13 cellular contexts compared by ENCODE assay signal in the genomic region with DNA sequence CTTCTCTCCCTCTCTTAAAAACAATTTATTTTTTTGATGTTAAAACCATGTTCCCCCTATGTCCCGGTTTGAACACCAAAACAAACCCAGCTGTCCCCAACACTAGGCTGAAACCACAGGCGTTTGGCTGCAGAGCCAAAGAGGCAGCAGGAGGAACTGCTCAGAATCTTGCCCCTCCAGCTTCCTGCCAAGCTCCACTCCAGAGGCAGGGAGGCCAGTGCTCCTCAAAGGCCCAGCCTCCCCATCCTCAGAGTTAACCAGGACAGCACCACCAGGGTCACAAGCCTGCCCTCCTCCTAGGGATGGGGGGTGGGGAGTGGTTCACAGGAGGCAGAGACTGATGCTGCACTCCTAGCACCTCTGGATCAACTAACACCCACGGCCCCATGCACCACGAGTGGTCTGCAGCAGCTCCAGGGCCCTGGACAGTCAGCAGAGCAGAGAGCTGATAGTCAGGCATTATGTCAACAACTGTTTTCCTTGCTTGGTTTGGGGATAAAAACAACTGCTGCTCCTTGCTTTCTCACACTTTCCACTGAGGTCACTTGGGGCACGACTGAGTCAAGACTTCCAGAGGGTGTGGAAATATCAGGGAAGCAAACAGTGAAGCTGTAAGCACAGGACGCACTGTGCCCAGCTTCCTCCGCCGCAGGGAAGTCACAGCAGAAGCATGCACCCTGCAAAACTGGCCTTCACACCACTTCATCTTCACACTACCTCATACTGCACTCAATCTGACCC.
A peak's percentile ranks its signal among the peaks of the same experiment; 100 is the strongest.
DNase-seq lines count a peak whose midpoint lies in the region; ATAC-seq, FAIRE-seq and TF ChIP-seq lines count a peak whose summit lies in the region.
"Had no signal": no experiment of that assay in that cellular context is flagged by ENCODE, and none has a peak within 500 bp of the region (broad histone marks: within the 10 kb centered on the region; RNA-seq: fewer than 3 reads in every experiment).

No MANE protein-coding gene starts in this region.

- H3K4me1 ChIP-seq in fibroblast of lung (ENCODE audit: control insufficient read depth, extremely low read depth, insufficient read depth, low read length) (peaks cover 3% of the 10 kb centered on the region), mucosa of rectum (ENCODE audit: control insufficient read depth in 2 of 2, insufficient read depth in 2 of 2, low read length in 2 of 2) (peaks cover 2 to 3% of the 10 kb centered on the region in 2 donors)
- H3K4me1 ChIP-seq: pancreas had no signal

- CTCF ChIA-PET in activated CD8-positive, alpha-beta memory T cell treated with anti-CD3 and anti-CD28 coated beads, Interleukin-2, amount 10 ng/mL, durations not matched to agents 7 days and 5 days (lab: Charles Lee): interaction anchor here (0.6 kb wide), 1 partner anchor 20 kb away, joined by 3 read pairs; no protein-coding TSS in a partner anchor

- H3K27me3 ChIP-seq in fibroblast of lung (ENCODE audit: control insufficient read depth, insufficient read depth, low read length): no peaks in the 10 kb centered on the region
- H3K27me3 ChIP-seq in mucosa of rectum (ENCODE audit: control insufficient read depth in 2 of 2, insufficient read depth in 2 of 2, low read length in 2 of 2): no peaks in the 10 kb centered on the region
- H3K27me3 ChIP-seq: pancreas had no signal

- no peak overlapping the region for H3K27ac Mint-ChIP-seq in activated CD8-positive, alpha-beta memory T cell treated with anti-CD3 and anti-CD28 coated beads, Interleukin-2, amount 10 ng/mL, durations not matched to agents 7 days and 5 days

- H3K4me2 ChIP-seq in fibroblast of lung (ENCODE audit: extremely low read depth, insufficient read depth, low read length): peak overlapping the region; percentile 17

- no peaks in the 10 kb centered on the region for H3K9me3 ChIP-seq in fibroblast of lung (ENCODE audit: control insufficient read depth, insufficient read depth, low read depth, low read length)
- H3K9me3 ChIP-seq in mucosa of rectum (ENCODE audit: control insufficient read depth in 2 of 2, low read length in 2 of 2): no peaks in the 10 kb centered on the region
- H3K9me3 ChIP-seq: pancreas had no signal

- H3K9ac ChIP-seq in fibroblast of lung (ENCODE audit: insufficient read depth, low read length) (no peak overlapping the region), mucosa of rectum (ENCODE audit: low read depth in 1 of 2, low read length in 2 of 2) (peak overlapping the region in 1 of 2 donors; percentile 44)

- H2AFZ ChIP-seq in fibroblast of lung (ENCODE audit: low read length): peak overlapping the region; percentile 65

- no peaks in the 10 kb centered on the region for H3K4me1 Mint-ChIP-seq in activated CD8-positive, alpha-beta memory T cell treated with anti-CD3 and anti-CD28 coated beads, Interleukin-2, amount 10 ng/mL, durations not matched to agents 7 days and 5 days

- peak; percentile 78 for DNase-seq in Right ventricle myocardium inferior (ENCODE audit: missing footprints)
- DNase-seq in cardiac septum (ENCODE audit: low spot score): no peak
- peak in 1 of 2 donors; percentile 92 for DNase-seq in fibroblast of lung (ENCODE audit: low read depth in 2 of 2)
- DNase-seq in urothelium cell line (ENCODE audit: low spot score): peak; percentile 33
- DNase-seq in DMS153 (lab: John Stamatoyannopoulos, UW): no peak
- DNase-seq in NCI-H2029 treated with DMSO at 0.1 percent for 48 hours (lab: John Stamatoyannopoulos, UW): no peak
- no peak for DNase-seq in activated CD8-positive, alpha-beta memory T cell treated with anti-CD3 and anti-CD28 coated beads, Interleukin-2, amount 10 ng/mL, durations not matched to agents 7 days and 5 days
- DNase-seq: 8988T, hypothalamus, NCI-H1092, T-helper 9 cell had no signal

- H3K79me2 ChIP-seq in fibroblast of lung (ENCODE audit: control insufficient read depth, insufficient read depth, low read length): no peaks in the 10 kb centered on the region

- no peak for TF ChIP-seq CTCF in fibroblast of lung (conservative IDR thresholded peaks at IDR 0.05 in 1 of 2, IDR thresholded peaks at IDR 0.05 in 1 of 2; ENCODE audit: low read depth in 1 of 2, low read length in 2 of 2)

- no peak overlapping the region for H3K4me3 Mint-ChIP-seq in activated CD8-positive, alpha-beta memory T cell treated with anti-CD3 and anti-CD28 coated beads, Interleukin-2, amount 10 ng/mL, durations not matched to agents 7 days and 5 days

- peak; percentile 96 for ATAC-seq in Right ventricle myocardium inferior
- no peak for ATAC-seq in activated CD8-positive, alpha-beta memory T cell treated with anti-CD3 and anti-CD28 coated beads, Interleukin-2, amount 10 ng/mL, durations not matched to agents 7 days and 5 days

- H3K36me3 ChIP-seq in fibroblast of lung (ENCODE audit: control insufficient read depth, insufficient read depth, low read length) (no peaks in the 10 kb centered on the region), mucosa of rectum (ENCODE audit: control insufficient read depth in 2 of 2, insufficient read depth in 2 of 2, low read length in 2 of 2) (no peaks in the 10 kb centered on the region)
- H3K36me3 ChIP-seq: pancreas had no signal

- H3K9me3 Mint-ChIP-seq in activated CD8-positive, alpha-beta memory T cell treated with anti-CD3 and anti-CD28 coated beads, Interleukin-2, amount 10 ng/mL, durations not matched to agents 7 days and 5 days (ENCODE audit: low read depth): no peaks in the 10 kb centered on the region

- intact Hi-C loops in Right ventricle myocardium inferior (cut with DNase I): loop anchor here (5.0 kb wide), 1 partner anchor 37 kb away; no protein-coding TSS in a partner anchor
- intact Hi-C loops in cardiac septum (cut with DNase I): no loop called here

- peak; percentile 40 for FAIRE-seq in urothelium cell line (lab: Jason Lieb, UNC)
- FAIRE-seq: pancreas had no signal

- no peaks in the 10 kb centered on the region for H3K36me3 Mint-ChIP-seq in activated CD8-positive, alpha-beta memory T cell treated with anti-CD3 and anti-CD28 coated beads, Interleukin-2, amount 10 ng/mL, durations not matched to agents 7 days and 5 days

- H3K4me3 ChIP-seq in fibroblast of lung (replicated peaks in 1 of 4; ENCODE audit: control extremely low read depth in 1 of 4, insufficient read depth in 1 of 4, low read depth in 3 of 4, low read length in 4 of 4) (no peak overlapping the region), mucosa of rectum (ENCODE audit: low read length in 2 of 2) (no peak overlapping the region)
- H3K4me3 ChIP-seq: pancreas had no signal

- H4K20me1 ChIP-seq in fibroblast of lung (ENCODE audit: control insufficient read depth, extremely low read depth, insufficient read depth, low read length): no peaks in the 10 kb centered on the region

- H3K27me3 Mint-ChIP-seq in activated CD8-positive, alpha-beta memory T cell treated with anti-CD3 and anti-CD28 coated beads, Interleukin-2, amount 10 ng/mL, durations not matched to agents 7 days and 5 days: peaks cover 5% of the 10 kb centered on the region

- H3K27ac ChIP-seq in fibroblast of lung (ENCODE audit: insufficient read depth, low read length) (no peak overlapping the region), mucosa of rectum (ENCODE audit: low read depth in 2 of 2, low read length in 2 of 2) (peak overlapping the region; percentile 40 to 76)
- H3K27ac ChIP-seq: pancreas had no signal

Comparison
In these comparisons a context has a peak if more than half of its experiments do, and no peak if none do; other contexts are left out.
1. DNase-seq: peak in Right ventricle myocardium inferior (single experiment) and urothelium cell line (single experiment); none in cardiac septum (single experiment), DMS153 (single experiment), NCI-H2029 treated with DMSO at 0.1 percent for 48 hours (single experiment) and activated CD8-positive, alpha-beta memory T cell treated with anti-CD3 and anti-CD28 coated beads, Interleukin-2, amount 10 ng/mL, durations not matched to agents 7 days and 5 days (single experiment).